In genomic region chr16:19605701-19606100, GRCh38 we compare ENCODE assay signal across 13 cellular contexts. TPM values are rescaled to one million over a fixed set of nuclear protein-coding genes. Genes with fewer than 3 reads are reported as not detected.
DNase-seq lines count a peak whose midpoint lies in the region; ATAC-seq and TF ChIP-seq lines count a peak whose summit lies in the region.
"Had no signal": no experiment of that assay in that cellular context is flagged by ENCODE, and none has a peak within 500 bp of the region (broad histone marks: within the 10 kb centered on the region; RNA-seq: fewer than 3 reads in every experiment).

No MANE protein-coding gene starts in this region.

- TF ChIP-seq CTCF in PC-9 (conservative IDR thresholded peaks at IDR 0.05) (no peak), psoas muscle (IDR thresholded peaks at IDR 0.05) (no peak)

- H3K36me3 ChIP-seq in PC-9 (ENCODE audit: low read depth) (no peaks in the 10 kb centered on the region), mesendoderm (ENCODE audit: control insufficient read depth, insufficient read depth, low read length) (no peaks in the 10 kb centered on the region), psoas muscle (ENCODE audit: insufficient read depth in 1 of 2, low read depth in 1 of 2) (peaks cover 3 to 63% of the 10 kb centered on the region in 2 donors)

- peaks cover 48% of the 10 kb centered on the region for H3F3A ChIP-seq in PC-9 (ENCODE audit: insufficient read depth, low read depth)

- H3K4me2 ChIP-seq in PC-9 (peak overlapping the region; percentile 63), mesendoderm (ENCODE audit: low read length) (no peak overlapping the region)

- no peaks in the 10 kb centered on the region for H3K79me1 ChIP-seq in mesendoderm (ENCODE audit: low read length)

- no peak overlapping the region for H4K5ac ChIP-seq in mesendoderm (ENCODE audit: low read length)

- no peak overlapping the region for H4K8ac ChIP-seq in mesendoderm (ENCODE audit: low read depth, low read length)

- no TSS peak for BruUV-seq in PC-9 (replicated peaks; lab: Mats Ljungman, UMichigan)

- H3K9ac ChIP-seq in mesendoderm (ENCODE audit: low read length), result no peak overlapping the region
- H3K9ac ChIP-seq: GM23248 had no signal

- CTCF ChIA-PET in PC-9 (lab: Charles Lee), result interaction anchor here (0.6 to 1.0 kb wide), 3 partner anchors 22 to 1352 kb away, joined by 3 to 4 read pairs (median 3); no protein-coding TSS in a partner anchor

- H3K27me3 ChIP-seq in PC-9 (ENCODE audit: insufficient read depth, low read depth) (no peaks in the 10 kb centered on the region), mesendoderm (ENCODE audit: insufficient read depth, low read length, poor library complexity) (no peaks in the 10 kb centered on the region), psoas muscle (ENCODE audit: insufficient read depth in 3 of 3, low read length in 2 of 3) (no peaks in the 10 kb centered on the region)

- H3K4ac ChIP-seq in mesendoderm (ENCODE audit: low read depth, low read length), result no peak overlapping the region

- H2BK120ac ChIP-seq in mesendoderm (ENCODE audit: low read depth, low read length), result no peak overlapping the region

- no peak overlapping the region for H3K23ac ChIP-seq in mesendoderm (ENCODE audit: low read length)

- peak overlapping the region; percentile 79 for H3K27ac ChIP-seq in PC-9
- no peak overlapping the region for H3K27ac ChIP-seq in mesendoderm (ENCODE audit: low read depth, low read length)
- peak overlapping the region; percentile 47 for H3K27ac ChIP-seq in psoas muscle

- no CpG with 5 or more reads among the region's 1 CpG for WGBS in mesendoderm (ENCODE audit: extremely low coverage, insufficient coverage, low lambda C conversion rate)
- 40 to 93% (median 77%) methylated on average over 1 of the region's 1 CpG for WGBS in psoas muscle, 3 donors

- H4K20me1 ChIP-seq in PC-9 (ENCODE audit: insufficient read depth), result no peaks in the 10 kb centered on the region

- peak overlapping the region; percentile 12; the same call in 1 of the 2 replicates for H3K4me3 ChIP-seq in PC-9
- H3K4me3 ChIP-seq in mesendoderm (ENCODE audit: low read length), result no peak overlapping the region
- no peak overlapping the region for H3K4me3 ChIP-seq in psoas muscle
- H3K4me3 ChIP-seq: GM12878, GM23248 had no signal

- no peaks in the 10 kb centered on the region for H3K9me3 ChIP-seq in PC-9 (ENCODE audit: insufficient read depth, low read depth)
- H3K9me3 ChIP-seq in psoas muscle, result no peaks in the 10 kb centered on the region

- no peaks in the 10 kb centered on the region for H3K79me2 ChIP-seq in PC-9 (ENCODE audit: low read depth)
- H3K79me2 ChIP-seq in mesendoderm (ENCODE audit: control insufficient read depth, insufficient read depth, low read length), result no peaks in the 10 kb centered on the region

- H2BK5ac ChIP-seq in mesendoderm (ENCODE audit: low read length), result no peak overlapping the region

- no peak overlapping the region for H3K18ac ChIP-seq in mesendoderm (ENCODE audit: low read length)

- H3K56ac ChIP-seq in mesendoderm (ENCODE audit: low read length), result no peak overlapping the region

- ATAC-seq in psoas muscle (no peak), HG02970 (IDR thresholded peaks at IDR 0.05; ENCODE audit: low FRiP score, unreplicated experiment) (no peak), HG03469 (IDR thresholded peaks at IDR 0.05; ENCODE audit: unreplicated experiment) (no peak)
- ATAC-seq: GM12878 had no signal

- peaks cover 52% of the 10 kb centered on the region for H3K4me1 ChIP-seq in PC-9 (replicated peaks; ENCODE audit: insufficient read depth)
- H3K4me1 ChIP-seq in mesendoderm (ENCODE audit: control insufficient read depth, low read depth, low read length), result no peaks in the 10 kb centered on the region
- peaks cover 25% of the 10 kb centered on the region for H3K4me1 ChIP-seq in psoas muscle

- H2AFZ ChIP-seq in PC-9, result no peak overlapping the region
- H2AFZ ChIP-seq: GM23248 had no signal

- H3K9me2 ChIP-seq in PC-9 (ENCODE audit: insufficient read depth), result no peaks in the 10 kb centered on the region

- POLR2A ChIA-PET in PC-9 (lab: Charles Lee; ENCODE audit: unreplicated experiment), result interaction anchor here (0.6 to 0.8 kb wide), 4 partner anchors 11 to 276 kb away, joined by 3 to 10 read pairs (median 4); no protein-coding TSS in a partner anchor

- intact Hi-C loops in PC-9 (cut with micrococcal nuclease; ENCODE audit: unreplicated experiment) (loop anchor here (1.0 to 10.0 kb wide), 7 partner anchors 77 to 281 kb away; no protein-coding TSS in a partner anchor), psoas muscle (cut with DNase I) (no loop called here)

- no peak overlapping the region for H2AK5ac ChIP-seq in mesendoderm (ENCODE audit: low read length)

- no peak overlapping the region for H2BK15ac ChIP-seq in mesendoderm (replicated peaks; ENCODE audit: low read depth)

- DNase-seq in PC-9, result peak; percentile 46 to 93
- peak; percentile 38 for DNase-seq in mesendoderm
- DNase-seq in psoas muscle, result no peak
- no peak for DNase-seq in stimulated activated CD4-positive, alpha-beta T cell treated with anti-CD3 and anti-CD28 coated beads, Interleukin-12 subunit alpha, Interleukin-12 subunit beta, amount 100 ng/mL, for 4 hours
- DNase-seq in H4 (ENCODE audit: low spot score), result no peak
- DNase-seq: C1 segment of cervical spinal cord; CD4-positive, alpha-beta T cell; DMS79; GM23248; H7 had no signal

RNA-seq across cellular contexts. Expression of gene VPS35L, which starts 50.2 kb away (rescaled TPM):
- 11.7 and 12.1 TPM in 2 replicates for total RNA-seq in PC-9 (2021)
- polyA plus RNA-seq in mesendoderm (2013, experiment 1 of 2), result 29.5 TPM
- 30.1 TPM for polyA plus RNA-seq in mesendoderm (2013, experiment 2 of 2)
- total RNA-seq in psoas muscle, result 10 to 100 TPM; 27.8 to 34.6 (median 32.4) TPM
- 10 to 100 TPM; 12.6 to 20.2 (median 13.6) TPM for polyA plus RNA-seq in psoas muscle
- 21.5 and 32.9 TPM in 2 replicates for total RNA-seq in H4 (2014; rRNA removed; shearing (Covaris generic))

Comparison
In these comparisons a context has a peak if more than half of its experiments do, and no peak if none do; other contexts are left out.
1. DNase-seq: peak in PC-9 (2 of 2) and mesendoderm (single experiment); none in psoas muscle (0 of 2), stimulated activated CD4-positive, alpha-beta T cell treated with anti-CD3 and anti-CD28 coated beads, Interleukin-12 subunit alpha, Interleukin-12 subunit beta, amount 100 ng/mL, for 4 hours (single experiment) and H4 (single experiment).